Comparison of ENCODE assay signal across 8 cellular contexts in genomic region chr19:19461306-19461670, GRCh38.
A peak's percentile ranks its signal among the peaks of the same experiment; 100 is the strongest.
DNase-seq lines count a peak whose midpoint lies in the region; ATAC-seq lines count a peak whose summit lies in the region.
"Had no signal": no experiment of that assay in that cellular context is flagged by ENCODE, and none has a peak within 500 bp of the region (broad histone marks: within the 10 kb centered on the region; RNA-seq: fewer than 3 reads in every experiment).

No MANE protein-coding gene starts in this region.

- peaks cover 30% of the 10 kb centered on the region for H3K36me3 Mint-ChIP-seq in activated naive CD8-positive, alpha-beta T cell treated with anti-CD3 and anti-CD28 coated beads, Interleukin-2, amount 50 U/mL, for 24 hours (ENCODE audit: low read depth)

- peaks cover 71% of the 10 kb centered on the region for H3K4me1 ChIP-seq in HUES48 (ENCODE audit: control insufficient read depth, insufficient read depth, low read length)

- H3K4me3 ChIP-seq in HUES48 (ENCODE audit: low read depth, low read length): peak overlapping the region; percentile 42; the same call in 1 of the 2 replicates

- H3K27me3 Mint-ChIP-seq in activated naive CD8-positive, alpha-beta T cell treated with anti-CD3 and anti-CD28 coated beads, Interleukin-2, amount 50 U/mL, for 24 hours: no peaks in the 10 kb centered on the region
- H3K27me3 Mint-ChIP-seq in stimulated activated naive CD8-positive, alpha-beta T cell treated with anti-CD3 and anti-CD28 coated beads, Interleukin-15, amount 100 ng/mL, for 72 hours: no peaks in the 10 kb centered on the region

- H3K9ac ChIP-seq in HUES48 (ENCODE audit: low read depth, low read length): no peak overlapping the region

- peak overlapping the region; percentile 85 for H3K4me3 Mint-ChIP-seq in activated naive CD8-positive, alpha-beta T cell treated with anti-CD3 and anti-CD28 coated beads, Interleukin-2, amount 50 U/mL, for 24 hours
- H3K4me3 Mint-ChIP-seq in stimulated activated naive CD8-positive, alpha-beta T cell treated with anti-CD3 and anti-CD28 coated beads, Interleukin-15, amount 100 ng/mL, for 72 hours: peak overlapping the region; percentile 75 to 89

- peaks cover 22% of the 10 kb centered on the region for H3K36me3 ChIP-seq in HUES48 (ENCODE audit: control insufficient read depth, insufficient read depth, low read length)

- peaks cover 4% of the 10 kb centered on the region for H3K9me3 Mint-ChIP-seq in activated naive CD8-positive, alpha-beta T cell treated with anti-CD3 and anti-CD28 coated beads, Interleukin-2, amount 50 U/mL, for 24 hours
- H3K9me3 Mint-ChIP-seq in stimulated activated naive CD8-positive, alpha-beta T cell treated with anti-CD3 and anti-CD28 coated beads, Interleukin-15, amount 100 ng/mL, for 72 hours: peaks cover 3 to 5% of the 10 kb centered on the region in 2 donors

- H3K27ac ChIP-seq in HUES48 (ENCODE audit: low read depth, low read length): peak overlapping the region; percentile 89
- H3K27ac ChIP-seq in layer of hippocampus (ENCODE audit: low read depth, low read length): peak overlapping the region; percentile 1

- no peak for ATAC-seq in activated naive CD8-positive, alpha-beta T cell treated with anti-CD3 and anti-CD28 coated beads, Interleukin-2, amount 50 U/mL, for 24 hours
- no peak for ATAC-seq in stimulated activated naive CD8-positive, alpha-beta T cell treated with anti-CD3 and anti-CD28 coated beads, Interleukin-15, amount 100 ng/mL, for 72 hours
- ATAC-seq in HG03354 (IDR thresholded peaks at IDR 0.05; ENCODE audit: poor library complexity, severe bottlenecking, unreplicated experiment): no peak

- H3K9me3 ChIP-seq in HUES48 (ENCODE audit: control insufficient read depth, insufficient read depth, low read length): no peaks in the 10 kb centered on the region

- no peaks in the 10 kb centered on the region for H3K27me3 ChIP-seq in HUES48 (ENCODE audit: control insufficient read depth, insufficient read depth, low read length)
- H3K27me3 ChIP-seq in layer of hippocampus (ENCODE audit: control insufficient read depth, insufficient read depth, low read length): no peaks in the 10 kb centered on the region

- H3K4me1 Mint-ChIP-seq in activated naive CD8-positive, alpha-beta T cell treated with anti-CD3 and anti-CD28 coated beads, Interleukin-2, amount 50 U/mL, for 24 hours: peaks cover 82% of the 10 kb centered on the region
- H3K4me1 Mint-ChIP-seq in stimulated activated naive CD8-positive, alpha-beta T cell treated with anti-CD3 and anti-CD28 coated beads, Interleukin-15, amount 100 ng/mL, for 72 hours: peaks cover 96% of the 10 kb centered on the region

- DNase-seq in activated naive CD8-positive, alpha-beta T cell treated with anti-CD3 and anti-CD28 coated beads, Interleukin-2, amount 50 U/mL, for 24 hours: no peak
- DNase-seq in stimulated activated naive CD8-positive, alpha-beta T cell treated with anti-CD3 and anti-CD28 coated beads, Interleukin-15, amount 100 ng/mL, for 72 hours: no peak
- no peak for DNase-seq in stimulated activated naive CD4-positive, alpha-beta T cell (lab: John Stamatoyannopoulos, UW)
- no peak for DNase-seq in AG08396 (ENCODE audit: low spot score)
- DNase-seq: NCI-H1694 had no signal

- H3K27ac Mint-ChIP-seq in activated naive CD8-positive, alpha-beta T cell treated with anti-CD3 and anti-CD28 coated beads, Interleukin-2, amount 50 U/mL, for 24 hours: peak overlapping the region; percentile 91
- H3K27ac Mint-ChIP-seq in stimulated activated naive CD8-positive, alpha-beta T cell treated with anti-CD3 and anti-CD28 coated beads, Interleukin-15, amount 100 ng/mL, for 72 hours: peak overlapping the region; percentile 90 to 97
